Comparison of ENCODE assay signal across 8 cellular contexts in the genomic region with DNA sequence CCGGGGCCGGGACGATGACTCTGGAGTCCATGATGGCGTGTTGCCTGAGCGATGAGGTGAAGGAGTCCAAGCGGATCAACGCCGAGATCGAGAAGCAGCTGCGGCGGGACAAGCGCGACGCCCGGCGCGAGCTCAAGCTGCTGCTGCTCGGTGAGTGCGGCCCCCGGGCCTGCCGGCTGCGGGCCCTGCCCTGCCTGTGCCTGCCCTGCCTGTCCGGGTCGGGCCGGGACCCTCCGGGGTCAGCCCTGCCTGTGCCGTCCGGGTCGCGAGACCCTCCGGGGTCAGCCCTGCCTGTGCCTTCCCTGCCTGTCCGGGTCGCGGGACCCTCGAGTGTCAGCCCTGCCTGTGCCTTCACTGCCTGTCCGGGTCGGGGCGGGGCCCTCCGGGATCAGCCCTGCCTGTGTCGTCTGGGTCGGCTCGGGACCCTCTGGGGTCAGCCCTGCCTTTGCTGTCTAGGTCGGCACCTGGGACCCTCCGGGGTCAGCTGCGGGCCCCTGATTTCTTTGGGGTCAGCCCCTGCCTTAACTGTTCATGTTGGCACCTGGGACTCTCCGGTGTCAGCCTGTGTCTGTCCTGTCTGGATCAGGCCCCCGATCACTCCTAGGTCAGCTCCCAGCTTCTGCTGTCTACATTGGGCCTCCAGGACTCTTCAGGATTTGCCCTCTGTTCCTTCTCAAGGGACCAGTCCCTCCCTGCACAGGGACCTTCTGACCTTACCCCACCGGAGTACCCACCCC. TPM values are rescaled to one million over a fixed set of nuclear protein-coding genes. Genes with fewer than 3 reads are reported as not detected.
DNase-seq lines count a peak whose midpoint lies in the region; ATAC-seq and TF ChIP-seq lines count a peak whose summit lies in the region.

No MANE protein-coding gene starts in this region.

- H3K36me3 ChIP-seq in IMR-90 (ENCODE audit: control insufficient read depth, insufficient read depth, low read length) (no peaks in the 10 kb centered on the region), skeletal muscle satellite cell (ENCODE audit: insufficient read depth, low read length) (no peaks in the 10 kb centered on the region)

- dilution Hi-C loops in IMR-90 (cut with HindIII; ENCODE audit: low sequenced_read_pairs, unreplicated experiment): no loop called here

- H3K4me1 ChIP-seq in IMR-90 (ENCODE audit: control insufficient read depth, insufficient read depth, low read length): peaks cover 22% of the 10 kb centered on the region
- peaks cover 39% of the 10 kb centered on the region for H3K4me1 ChIP-seq in skeletal muscle satellite cell (ENCODE audit: control insufficient read depth, insufficient read depth, low read length)

- no peak overlapping the region for H2BK20ac ChIP-seq in IMR-90 (ENCODE audit: low read depth, low read length)

- POLR2A ChIA-PET in IMR-90 (lab: Charles Lee; ENCODE audit: unreplicated experiment): no interaction called here

- H2BK120ac ChIP-seq in IMR-90 (ENCODE audit: low read depth, low read length): no peak overlapping the region

- no peak overlapping the region for H3K18ac ChIP-seq in IMR-90 (ENCODE audit: low read depth, low read length)

- peaks cover 12% of the 10 kb centered on the region; the same call in 1 of the 2 replicates for H3K9me1 ChIP-seq in IMR-90 (ENCODE audit: insufficient read depth, low read length)

- peak overlapping the region; percentile 68; the same call in 1 of the 2 replicates for H4K91ac ChIP-seq in IMR-90 (ENCODE audit: insufficient read depth, low read depth, low read length)

- peak overlapping the region; percentile 91 for H3K14ac ChIP-seq in IMR-90 (replicated peaks; ENCODE audit: low read depth, low read length)

- intact Hi-C loops in IMR-90 (cut with micrococcal nuclease): no loop called here

- TF ChIP-seq CTCF in IMR-90 (conservative IDR thresholded peaks at IDR 0.05; ENCODE audit: low read depth, low read length): no peak

- H3K27me3 ChIP-seq in IMR-90 (ENCODE audit: control insufficient read depth, insufficient read depth, low read length): no peaks in the 10 kb centered on the region
- no peaks in the 10 kb centered on the region for H3K27me3 ChIP-seq in skeletal muscle satellite cell (ENCODE audit: control insufficient read depth, insufficient read depth, low read length)

- peak overlapping the region; percentile 32 for H3K56ac ChIP-seq in IMR-90 (ENCODE audit: extremely low read depth, insufficient read depth, low read length)

- H3K4me2 ChIP-seq in IMR-90 (ENCODE audit: low read depth, low read length) (peak overlapping the region; percentile 98), skeletal muscle satellite cell (ENCODE audit: low read length) (peak overlapping the region; percentile 99)

- H3K9me3 ChIP-seq in IMR-90 (ENCODE audit: control insufficient read depth, insufficient read depth, low read length) (no peaks in the 10 kb centered on the region), skeletal muscle satellite cell (replicated peaks; ENCODE audit: low read length) (no peaks in the 10 kb centered on the region)

- H2AK9ac ChIP-seq in IMR-90 (replicated peaks; ENCODE audit: low read depth, low read length, poor library complexity): peak overlapping the region; percentile 99

- CTCF ChIA-PET in IMR-90 (lab: Yijun Ruan, JAX): no interaction called here

- H2BK5ac ChIP-seq in IMR-90 (ENCODE audit: low read depth, low read length, poor library complexity, severe bottlenecking): peak overlapping the region; percentile 58

- H2AFZ ChIP-seq in IMR-90 (replicated peaks; ENCODE audit: low read length, poor library complexity): peak overlapping the region; percentile 78

- ATAC-seq in GM18909 (IDR thresholded peaks at IDR 0.05; ENCODE audit: poor library complexity, unreplicated experiment) (peak; percentile 20), IMR-90 (ENCODE audit: low read depth) (peak; percentile 4), HG03108 (IDR thresholded peaks at IDR 0.05; ENCODE audit: unreplicated experiment) (no peak)

- TF ChIP-seq POLR2A in IMR-90 (IDR thresholded peaks at IDR 0.05; ENCODE audit: low read depth, low read length): no peak

- DNase-seq in IMR-90 (peak; percentile 17), glomerular visceral epithelial cell (ENCODE audit: extremely low spot score) (peak; percentile 37), NCI-H748 treated with DMSO at 0.1 percent for 48 hours (lab: John Stamatoyannopoulos, UW) (no peak), putamen (ENCODE audit: low spot score) (no peak)
- DNase-seq in activated T-cell treated with anti-CD3 and anti-CD28 coated beads, Interleukin-2, amount 50 U/mL, for 48 hours: peak; percentile 55 to 66

- peak overlapping the region; percentile 76 for H3K27ac ChIP-seq in IMR-90 (ENCODE audit: insufficient read depth, low read length)

- H3K4me3 ChIP-seq in IMR-90 (ENCODE audit: insufficient read depth, low read depth, low read length) (peak overlapping the region; percentile 99), skeletal muscle satellite cell (ENCODE audit: low read length) (peak overlapping the region; percentile 100)

- H3K23ac ChIP-seq in IMR-90 (ENCODE audit: low read depth, low read length): peak overlapping the region; percentile 93

- H2AK5ac ChIP-seq in IMR-90 (ENCODE audit: low read depth, low read length): peak overlapping the region; percentile 86

- TF ChIP-seq RAD21 in IMR-90 (IDR thresholded peaks at IDR 0.05; ENCODE audit: low read length): no peak

- H4K20me1 ChIP-seq in IMR-90 (ENCODE audit: insufficient read depth, low read length): peaks cover 54% of the 10 kb centered on the region

- H4K8ac ChIP-seq in IMR-90 (ENCODE audit: low read depth in 2 of 2, low read length in 2 of 2): no peak overlapping the region; a peak in 1 of 4 replicates

- H2BK15ac ChIP-seq in IMR-90 (ENCODE audit: low read depth, low read length): no peak overlapping the region

- H3K4ac ChIP-seq in IMR-90 (ENCODE audit: low read depth, low read length): peak overlapping the region; percentile 84

- BruUV-seq in IMR-90 (replicated peaks; lab: Mats Ljungman, UMichigan): no TSS peak

- no peak overlapping the region for H4K5ac ChIP-seq in IMR-90 (ENCODE audit: low read depth, low read length)

- H3K9ac ChIP-seq in IMR-90 (ENCODE audit: low read depth, low read length) (peak overlapping the region; percentile 91), skeletal muscle satellite cell (ENCODE audit: low read depth, low read length) (peak overlapping the region; percentile 99)

- in situ Hi-C loops in IMR-90 (cut with MboI; ENCODE audit: low sequenced_read_pairs): no loop called here

- WGBS in IMR-90 (ENCODE audit: extremely low coverage in 2 of 2, insufficient read length in 1 of 2), 2 experiments: 1% methylated on average over 28 of the region's 48 CpGs; no CpG with 5 or more reads in 1 of the 2 experiments

- H3K79me1 ChIP-seq in IMR-90 (ENCODE audit: low read depth in 1 of 2, low read length in 2 of 2): peaks cover 4 to 50% of the 10 kb centered on the region in 2 experiments; a peak in 3 of 4 replicates

TF ChIP-seq in IMR-90, 13 proteins besides CTCF, POLR2A, EP300 and RAD21 (continues in another document):
- TF ChIP-seq, protein P1, sequence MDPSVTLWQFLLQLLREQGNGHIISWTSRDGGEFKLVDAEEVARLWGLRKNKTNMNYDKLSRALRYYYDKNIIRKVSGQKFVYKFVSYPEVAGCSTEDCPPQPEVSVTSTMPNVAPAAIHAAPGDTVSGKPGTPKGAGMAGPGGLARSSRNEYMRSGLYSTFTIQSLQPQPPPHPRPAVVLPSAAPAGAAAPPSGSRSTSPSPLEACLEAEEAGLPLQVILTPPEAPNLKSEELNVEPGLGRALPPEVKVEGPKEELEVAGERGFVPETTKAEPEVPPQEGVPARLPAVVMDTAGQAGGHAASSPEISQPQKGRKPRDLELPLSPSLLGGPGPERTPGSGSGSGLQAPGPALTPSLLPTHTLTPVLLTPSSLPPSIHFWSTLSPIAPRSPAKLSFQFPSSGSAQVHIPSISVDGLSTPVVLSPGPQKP (IDR thresholded peaks at IDR 0.05; ENCODE audit: borderline replicate concordance, low read depth, low read length): no peak
- TF ChIP-seq MAZ (IDR thresholded peaks at IDR 0.05; ENCODE audit: borderline replicate concordance, low read depth, low read length): no peak
- TF ChIP-seq CHD1 (IDR thresholded peaks at IDR 0.05; ENCODE audit: low read depth, low read length): no peak
- TF ChIP-seq MAFK (IDR thresholded peaks at IDR 0.05; ENCODE audit: low read depth, low read length): no peak
- TF ChIP-seq RCOR1 (IDR thresholded peaks at IDR 0.05; ENCODE audit: insufficient replicate concordance, low read length): no peak
- TF ChIP-seq, protein P2, sequence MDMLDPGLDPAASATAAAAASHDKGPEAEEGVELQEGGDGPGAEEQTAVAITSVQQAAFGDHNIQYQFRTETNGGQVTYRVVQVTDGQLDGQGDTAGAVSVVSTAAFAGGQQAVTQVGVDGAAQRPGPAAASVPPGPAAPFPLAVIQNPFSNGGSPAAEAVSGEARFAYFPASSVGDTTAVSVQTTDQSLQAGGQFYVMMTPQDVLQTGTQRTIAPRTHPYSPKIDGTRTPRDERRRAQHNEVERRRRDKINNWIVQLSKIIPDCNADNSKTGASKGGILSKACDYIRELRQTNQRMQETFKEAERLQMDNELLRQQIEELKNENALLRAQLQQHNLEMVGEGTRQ (IDR thresholded peaks at IDR 0.05; ENCODE audit: low read depth, low read length): no peak
- TF ChIP-seq FOS (IDR thresholded peaks at IDR 0.05; ENCODE audit: low read depth, low read length): no peak
- no peak for TF ChIP-seq RFX5 (IDR thresholded peaks at IDR 0.05; ENCODE audit: low read depth, low read length)
- TF ChIP-seq SMC3 (IDR thresholded peaks at IDR 0.05; ENCODE audit: low read depth, low read length): no peak
- TF ChIP-seq NFE2L2 (IDR thresholded peaks at IDR 0.05; ENCODE audit: low read depth, low read length): no peak
- TF ChIP-seq MXI1 (IDR thresholded peaks at IDR 0.05; ENCODE audit: borderline replicate concordance, low read depth, low read length): no peak

RNA-seq across cellular contexts. Expression of a gene that starts 0.6 kb away (rescaled TPM):
- 25.5 and 34.4 TPM in 2 replicates for total RNA-seq in IMR-90 (2012; rRNA removed)
- 33.3 and 44.5 TPM in 2 replicates for polyA plus RNA-seq in IMR-90 (2012; rRNA removed)
- 29.2 and 50.1 TPM in 2 replicates for polyA plus RNA-seq in IMR-90 (2012; cell fraction: cytosol; rRNA removed)
- polyA plus RNA-seq in IMR-90 (2012; cell fraction: nucleus; rRNA removed; ENCODE audit: low replicate concordance): 24.5 and 49.2 TPM in 2 replicates
- 51.0 and 61.8 TPM in 2 replicates for total RNA-seq in skeletal muscle satellite cell (2012; rRNA removed)

RNA-seq across cellular contexts. Expression of a gene that starts 32.5 kb away (rescaled TPM):
- total RNA-seq in IMR-90 (2012; rRNA removed): 119 and 121 TPM in 2 replicates
- polyA plus RNA-seq in IMR-90 (2012; rRNA removed): 407 and 444 TPM in 2 replicates
- 218 and 593 TPM in 2 replicates for polyA plus RNA-seq in IMR-90 (2012; cell fraction: cytosol; rRNA removed)
- polyA plus RNA-seq in IMR-90 (2012; cell fraction: nucleus; rRNA removed; ENCODE audit: low replicate concordance): 457 and 800 TPM in 2 replicates
- total RNA-seq in skeletal muscle satellite cell (2012; rRNA removed): 115 and 174 TPM in 2 replicates

RNA-seq across cellular contexts. Expression of a gene that starts 41.0 kb away (rescaled TPM):
- total RNA-seq in IMR-90 (2012; rRNA removed): 0.18 and 0.28 TPM in 2 replicates
- polyA plus RNA-seq in IMR-90 (2012; rRNA removed): 0.04 TPM in 1 of 2 replicates, not detected in the other
- 0.04 TPM in 1 of 2 replicates, not detected in the other for polyA plus RNA-seq in IMR-90 (2012; cell fraction: cytosol; rRNA removed)
- 0.33 and 0.40 TPM in 2 replicates for polyA plus RNA-seq in IMR-90 (2012; cell fraction: nucleus; rRNA removed; ENCODE audit: low replicate concordance)
- total RNA-seq in skeletal muscle satellite cell (2012; rRNA removed): not detected in 2 replicates

Comparison
In these comparisons a context has a peak if more than half of its experiments do, and no peak if none do; other contexts are left out.
1. DNase-seq: peak in IMR-90 (single experiment), activated T-cell treated with anti-CD3 and anti-CD28 coated beads, Interleukin-2, amount 50 U/mL, for 48 hours (2 of 2) and glomerular visceral epithelial cell (single experiment); none in NCI-H748 treated with DMSO at 0.1 percent for 48 hours (single experiment) and putamen (single experiment).